Comparison of ENCODE assay signal across 10 cellular contexts in genomic region chr5:172175263-172175719, GRCh38. TPM values are rescaled to one million over a fixed set of nuclear protein-coding genes. Genes with fewer than 3 reads are reported as not detected.
A peak's percentile ranks its signal among the peaks of the same experiment; 100 is the strongest.
DNase-seq lines count a peak whose midpoint lies in the region; ATAC-seq and TF ChIP-seq lines count a peak whose summit lies in the region.
"Had no signal": no experiment of that assay in that cellular context is flagged by ENCODE, and none has a peak within 500 bp of the region (broad histone marks: within the 10 kb centered on the region; RNA-seq: fewer than 3 reads in every experiment).

No MANE protein-coding gene starts in this region.

- H3K9me3 Mint-ChIP-seq in activated T-helper 2 cell treated with anti-CD3 and anti-CD28 coated beads, Interferon-gamma antibody, Interleukin-2, Interleukin-4, amounts not matched to agents 10 μg/mL and 5 μg/mL and 100 μg/mL, durations not matched to agents 14 hours and 24 hours and 36 hours = no peaks in the 10 kb centered on the region
- H3K9me3 Mint-ChIP-seq in stimulated activated naive CD8-positive, alpha-beta T cell treated with anti-CD3 and anti-CD28 coated beads, Interleukin-15, amount 100 ng/mL, for 72 hours = peaks cover 5 to 7% of the 10 kb centered on the region in 2 donors

- H3K27me3 Mint-ChIP-seq in activated T-helper 2 cell treated with anti-CD3 and anti-CD28 coated beads, Interferon-gamma antibody, Interleukin-2, Interleukin-4, amounts not matched to agents 10 μg/mL and 5 μg/mL and 100 μg/mL, durations not matched to agents 14 hours and 24 hours and 36 hours (ENCODE audit: low read depth) = no peaks in the 10 kb centered on the region
- H3K27me3 Mint-ChIP-seq in stimulated activated naive CD8-positive, alpha-beta T cell treated with anti-CD3 and anti-CD28 coated beads, Interleukin-15, amount 100 ng/mL, for 72 hours = no peaks in the 10 kb centered on the region

- H3K56ac ChIP-seq in mesendoderm (ENCODE audit: low read length) = peak overlapping the region; percentile 9

- H3K18ac ChIP-seq in mesendoderm (ENCODE audit: low read length) = no peak overlapping the region

- peak overlapping the region; percentile 79 for H3K27ac Mint-ChIP-seq in activated T-helper 2 cell treated with anti-CD3 and anti-CD28 coated beads, Interferon-gamma antibody, Interleukin-2, Interleukin-4, amounts not matched to agents 10 μg/mL and 5 μg/mL and 100 μg/mL, durations not matched to agents 14 hours and 24 hours and 36 hours
- H3K27ac Mint-ChIP-seq in stimulated activated naive CD8-positive, alpha-beta T cell treated with anti-CD3 and anti-CD28 coated beads, Interleukin-15, amount 100 ng/mL, for 72 hours = peak overlapping the region; percentile 87 to 94

- H3K4me1 ChIP-seq in PC-3 (ENCODE audit: insufficient read depth, low read length) = peaks cover 26% of the 10 kb centered on the region
- H3K4me1 ChIP-seq in mesendoderm (ENCODE audit: control insufficient read depth, low read depth, low read length) = peaks cover 15% of the 10 kb centered on the region

- intact Hi-C loops in PC-3 (cut with micrococcal nuclease) = no loop called here
- intact Hi-C loops in activated T-helper 2 cell treated with anti-CD3 and anti-CD28 coated beads, Interferon-gamma antibody, Interleukin-2, Interleukin-4, amounts not matched to agents 10 μg/mL and 5 μg/mL and 100 μg/mL, durations not matched to agents 14 hours and 24 hours and 36 hours (cut with micrococcal nuclease) = loop anchor here (1.0 to 5.0 kb wide), 4 partner anchors 60 to 1908 kb away; partner anchors contain the start of gene NPM1

- no peaks in the 10 kb centered on the region for H3F3A ChIP-seq in PC-3 (ENCODE audit: low read length, unreplicated experiment)

- H3K79me1 ChIP-seq in mesendoderm (ENCODE audit: low read length) = peaks cover 9% of the 10 kb centered on the region

- peak overlapping the region; percentile 84 for H3K4me3 Mint-ChIP-seq in activated T-helper 2 cell treated with anti-CD3 and anti-CD28 coated beads, Interferon-gamma antibody, Interleukin-2, Interleukin-4, amounts not matched to agents 10 μg/mL and 5 μg/mL and 100 μg/mL, durations not matched to agents 14 hours and 24 hours and 36 hours (ENCODE audit: low read depth)
- H3K4me3 Mint-ChIP-seq in stimulated activated naive CD8-positive, alpha-beta T cell treated with anti-CD3 and anti-CD28 coated beads, Interleukin-15, amount 100 ng/mL, for 72 hours = peak overlapping the region; percentile 78 to 85

- peaks cover 79% of the 10 kb centered on the region for H3K4me1 Mint-ChIP-seq in activated T-helper 2 cell treated with anti-CD3 and anti-CD28 coated beads, Interferon-gamma antibody, Interleukin-2, Interleukin-4, amounts not matched to agents 10 μg/mL and 5 μg/mL and 100 μg/mL, durations not matched to agents 14 hours and 24 hours and 36 hours (ENCODE audit: low read depth)
- H3K4me1 Mint-ChIP-seq in stimulated activated naive CD8-positive, alpha-beta T cell treated with anti-CD3 and anti-CD28 coated beads, Interleukin-15, amount 100 ng/mL, for 72 hours = peaks cover 100% of the 10 kb centered on the region

- H3K36me3 Mint-ChIP-seq in activated T-helper 2 cell treated with anti-CD3 and anti-CD28 coated beads, Interferon-gamma antibody, Interleukin-2, Interleukin-4, amounts not matched to agents 10 μg/mL and 5 μg/mL and 100 μg/mL, durations not matched to agents 14 hours and 24 hours and 36 hours (ENCODE audit: low read depth) = peaks cover 59% of the 10 kb centered on the region

- no peak overlapping the region for H3K9ac ChIP-seq in PC-3 (ENCODE audit: low read length)
- no peak overlapping the region for H3K9ac ChIP-seq in mesendoderm (ENCODE audit: low read length)

- no peak overlapping the region for H3K23ac ChIP-seq in mesendoderm (ENCODE audit: low read length)

- H3K4ac ChIP-seq in mesendoderm (ENCODE audit: low read depth, low read length) = no peak overlapping the region

- H3K4me2 ChIP-seq in PC-3 (ENCODE audit: low read length) (no peak overlapping the region), mesendoderm (ENCODE audit: low read length) (no peak overlapping the region)

- H3K27ac ChIP-seq in PC-3 (ENCODE audit: low read length) (no peak overlapping the region), mesendoderm (ENCODE audit: low read depth, low read length) (no peak overlapping the region)

- H4K20me1 ChIP-seq in PC-3 (ENCODE audit: low read length) = peaks cover 18% of the 10 kb centered on the region; the same call in 1 of the 2 replicates

- H3K4me3 ChIP-seq in PC-3 (ENCODE audit: low read length) (no peak overlapping the region), mesendoderm (ENCODE audit: low read length) (no peak overlapping the region)

- no peaks in the 10 kb centered on the region for H3K27me3 ChIP-seq in PC-3 (ENCODE audit: low read length)
- H3K27me3 ChIP-seq in mesendoderm (ENCODE audit: insufficient read depth, low read length, poor library complexity) = no peaks in the 10 kb centered on the region

- no peak for TF ChIP-seq CTCF in PC-3 (conservative IDR thresholded peaks at IDR 0.05; ENCODE audit: low read depth, low read length)

- WGBS in mesendoderm (ENCODE audit: extremely low coverage, insufficient coverage, low lambda C conversion rate) = no CpG with 5 or more reads among the region's 7 CpGs

- H2BK120ac ChIP-seq in mesendoderm (ENCODE audit: low read depth, low read length) = no peak overlapping the region

- BruUV-seq in PC-3 (replicated peaks; lab: Mats Ljungman, UMichigan) = no TSS peak

- ATAC-seq in GM18508 (IDR thresholded peaks at IDR 0.05; ENCODE audit: insufficient read depth, unreplicated experiment) (peak; percentile 33), HG02798 (IDR thresholded peaks at IDR 0.05; ENCODE audit: poor library complexity, unreplicated experiment) (peak; percentile 65), PC-3 (peak; percentile 9; the same call in 1 of the 2 replicates)
- ATAC-seq in stimulated activated naive CD8-positive, alpha-beta T cell treated with anti-CD3 and anti-CD28 coated beads, Interleukin-15, amount 100 ng/mL, for 72 hours = peak; percentile 80

- H4K5ac ChIP-seq in mesendoderm (ENCODE audit: low read length) = no peak overlapping the region

- POLR2A ChIA-PET in PC-3 (lab: Charles Lee; ENCODE audit: unreplicated experiment) = no interaction called here

- no peak overlapping the region for H4K8ac ChIP-seq in mesendoderm (ENCODE audit: low read depth, low read length)

- no peaks in the 10 kb centered on the region for H3K9me3 ChIP-seq in PC-3 (ENCODE audit: low read length)

- H3K79me2 ChIP-seq in PC-3 (ENCODE audit: low read length) (peaks cover 65% of the 10 kb centered on the region), mesendoderm (ENCODE audit: control insufficient read depth, insufficient read depth, low read length) (no peaks in the 10 kb centered on the region)

- H3K36me3 ChIP-seq in PC-3 (ENCODE audit: low read depth, low read length) (no peaks in the 10 kb centered on the region), mesendoderm (ENCODE audit: control insufficient read depth, insufficient read depth, low read length) (no peaks in the 10 kb centered on the region)

- H2BK5ac ChIP-seq in mesendoderm (ENCODE audit: low read length) = no peak overlapping the region

- no peaks in the 10 kb centered on the region for H3K9me2 ChIP-seq in PC-3 (replicated peaks; ENCODE audit: low read length)

- H2AK5ac ChIP-seq in mesendoderm (ENCODE audit: low read length) = no peak overlapping the region

- H2BK15ac ChIP-seq in mesendoderm (replicated peaks; ENCODE audit: low read depth) = no peak overlapping the region

- CTCF ChIA-PET in PC-3 (lab: Charles Lee) = interaction anchor here (0.7 kb wide), 1 partner anchor 13 kb away, joined by 3 read pairs; the partner anchor contains the start of gene STK10

- no peak overlapping the region for H2AFZ ChIP-seq in PC-3 (ENCODE audit: low read length)

- DNase-seq in PC-3 = no peak
- peak; percentile 80 for DNase-seq in activated T-helper 2 cell treated with anti-CD3 and anti-CD28 coated beads, Interferon-gamma antibody, Interleukin-2, Interleukin-4, amounts not matched to agents 10 μg/mL and 5 μg/mL and 100 μg/mL, durations not matched to agents 14 hours and 24 hours and 36 hours (ENCODE audit: low spot score)
- no peak for DNase-seq in mesendoderm
- DNase-seq in stimulated activated naive CD8-positive, alpha-beta T cell treated with anti-CD3 and anti-CD28 coated beads, Interleukin-15, amount 100 ng/mL, for 72 hours = peak; percentile 78 to 87
- no peak for DNase-seq in dermis blood vessel endothelial cell
- DNase-seq in foreskin melanocyte = no peak

RNA-seq across cellular contexts. Expression of gene STK10, which starts 12.7 kb away (rescaled TPM):
- total RNA-seq in PC-3 (2014; rRNA removed) (25.7 and 30.1 TPM in 2 replicates), dermis blood vessel endothelial cell (56.0 and 61.8 TPM in 2 replicates)
- total RNA-seq in activated T-helper 2 cell treated with anti-CD3 and anti-CD28 coated beads, Interferon-gamma antibody, Interleukin-2, Interleukin-4, amounts not matched to agents 10 μg/mL and 5 μg/mL and 100 μg/mL, durations not matched to agents 14 hours and 24 hours and 36 hours = 102 and 105 TPM in 2 replicates
- polyA plus RNA-seq in mesendoderm (2013, experiment 1 of 2) = 6.8 TPM
- 7.2 TPM for polyA plus RNA-seq in mesendoderm (2013, experiment 2 of 2)

RNA-seq across cellular contexts. Expression of gene EFCAB9, which starts 18.7 kb away (rescaled TPM):
- not detected in 2 replicates for total RNA-seq in PC-3 (2014; rRNA removed)
- not detected in 2 replicates for total RNA-seq in activated T-helper 2 cell treated with anti-CD3 and anti-CD28 coated beads, Interferon-gamma antibody, Interleukin-2, Interleukin-4, amounts not matched to agents 10 μg/mL and 5 μg/mL and 100 μg/mL, durations not matched to agents 14 hours and 24 hours and 36 hours
- polyA plus RNA-seq in mesendoderm (2013, experiment 1 of 2) = not detected
- not detected for polyA plus RNA-seq in mesendoderm (2013, experiment 2 of 2)
- total RNA-seq in dermis blood vessel endothelial cell = not detected in 2 replicates
- total RNA-seq: liver, M059J had no signal
- polyA plus RNA-seq: liver had no signal

Comparison
In these comparisons a context has a peak if more than half of its experiments do, and no peak if none do; other contexts are left out.
1. ATAC-seq: peak in every context shown above with its lines; median percentile 80 in stimulated activated naive CD8-positive, alpha-beta T cell treated with anti-CD3 and anti-CD28 coated beads, Interleukin-15, amount 100 ng/mL, for 72 hours; 65 in HG02798; 33 in GM18508; 9 in PC-3.
2. DNase-seq: peak in activated T-helper 2 cell treated with anti-CD3 and anti-CD28 coated beads, Interferon-gamma antibody, Interleukin-2, Interleukin-4, amounts not matched to agents 10 μg/mL and 5 μg/mL and 100 μg/mL, durations not matched to agents 14 hours and 24 hours and 36 hours (single experiment) and stimulated activated naive CD8-positive, alpha-beta T cell treated with anti-CD3 and anti-CD28 coated beads, Interleukin-15, amount 100 ng/mL, for 72 hours (2 of 2); none in PC-3 (single experiment), mesendoderm (single experiment), dermis blood vessel endothelial cell (single experiment) and foreskin melanocyte (single experiment).